Comparison of ENCODE assay signal across 8 cellular contexts in genomic region chr17:39464639-39465181, GRCh38. TPM values are rescaled to one million over a fixed set of nuclear protein-coding genes. Genes with fewer than 3 reads are reported as not detected.
A peak's percentile ranks its signal among the peaks of the same experiment; 100 is the strongest.
DNase-seq lines count a peak whose midpoint lies in the region; ATAC-seq and TF ChIP-seq lines count a peak whose summit lies in the region.
"Not testable (repeated sequence)": the region's sequence is repeated elsewhere in the genome, so short reads cannot be mapped to it uniquely, and the experiment has no call there.

No MANE protein-coding gene starts in this region.

- not testable (repeated sequence) for H3K9me2 ChIP-seq in hepatocyte (replicated peaks; ENCODE audit: insufficient read depth); neural cell (ENCODE audit: insufficient read depth, low read length)

- peaks cover 36% of the 10 kb centered on the region for H3K4me1 Mint-ChIP-seq in T-helper 17 cell
- H3K4me1 Mint-ChIP-seq in stimulated activated naive B cell treated with anti-CD40 and anti-IgM and Interleukin-4, amounts not matched to agents 10 μg/mL and 1 μg/mL and 100 μg/mL, for 72 hours, result peaks cover 14 to 46% of the 10 kb centered on the region in 2 donors

- not testable (repeated sequence) for H3K9me3 ChIP-seq in BLaER1; HUES48 (ENCODE audit: control insufficient read depth, insufficient read depth, low read length); T-helper 17 cell (ENCODE audit: control insufficient read depth, low read length, poor library complexity, severe bottlenecking); ectodermal cell (ENCODE audit: control insufficient read depth, low read length); hepatocyte (ENCODE audit: low read depth); neural cell (ENCODE audit: low read length)

- H4K20me1 ChIP-seq in BLaER1, result peaks cover 79% of the 10 kb centered on the region
- peaks cover 79% of the 10 kb centered on the region for H4K20me1 ChIP-seq in hepatocyte (ENCODE audit: insufficient read depth, poor library complexity, severe bottlenecking)
- not testable (repeated sequence) for H4K20me1 ChIP-seq in neural cell (ENCODE audit: insufficient read depth)

- H3K4me3 Mint-ChIP-seq in T-helper 17 cell, result peak overlapping the region; percentile 99
- peak overlapping the region; percentile 86 to 91 for H3K4me3 Mint-ChIP-seq in stimulated activated naive B cell treated with anti-CD40 and anti-IgM and Interleukin-4, amounts not matched to agents 10 μg/mL and 1 μg/mL and 100 μg/mL, for 72 hours

- peaks cover 29% of the 10 kb centered on the region for H3K4me1 ChIP-seq in BLaER1
- peaks cover 13% of the 10 kb centered on the region for H3K4me1 ChIP-seq in HUES48 (ENCODE audit: control insufficient read depth, insufficient read depth, low read length)
- not testable (repeated sequence) for H3K4me1 ChIP-seq in ectodermal cell (ENCODE audit: control insufficient read depth, insufficient read depth, low read length)
- H3K4me1 ChIP-seq in hepatocyte (ENCODE audit: insufficient read depth), result peaks cover 19% of the 10 kb centered on the region

- TF ChIP-seq CTCF in hepatocyte (IDR thresholded peaks at IDR 0.05; ENCODE audit: poor library complexity); neural cell (IDR thresholded peaks at IDR 0.05; ENCODE audit: poor library complexity, severe bottlenecking): not testable (repeated sequence)

- TF ChIP-seq EP300 in neural cell (conservative IDR thresholded peaks at IDR 0.05; ENCODE audit: poor library complexity, severe bottlenecking), result not testable (repeated sequence)

- TF ChIP-seq RAD21 in neural cell (conservative IDR thresholded peaks at IDR 0.05), result not testable (repeated sequence)

- H3K4me3 ChIP-seq in BLaER1 (peak overlapping the region; percentile 79), HUES48 (ENCODE audit: low read depth, low read length) (peak overlapping the region; percentile 92; the same call in 1 of the 2 replicates), ectodermal cell (ENCODE audit: insufficient read depth, low read depth, low read length) (peak overlapping the region; percentile 97), hepatocyte (peak overlapping the region; percentile 10), neural cell (ENCODE audit: low read length) (peak overlapping the region; percentile 74)

- H3K27me3 Mint-ChIP-seq in T-helper 17 cell; stimulated activated naive B cell treated with anti-CD40 and anti-IgM and Interleukin-4, amounts not matched to agents 10 μg/mL and 1 μg/mL and 100 μg/mL, for 72 hours: not testable (repeated sequence)

- not testable (repeated sequence) for H3K36me3 Mint-ChIP-seq in T-helper 17 cell (ENCODE audit: low read depth)
- peaks cover 16 to 26% of the 10 kb centered on the region in 2 donors for H3K36me3 Mint-ChIP-seq in activated naive CD4-positive, alpha-beta T cell treated with anti-CD3 and anti-CD28 coated beads, Interleukin-2, amount 50 U/mL, for 72 hours
- peaks cover 20 to 29% of the 10 kb centered on the region in 2 donors for H3K36me3 Mint-ChIP-seq in stimulated activated naive B cell treated with anti-CD40 and anti-IgM and Interleukin-4, amounts not matched to agents 10 μg/mL and 1 μg/mL and 100 μg/mL, for 72 hours

- peak overlapping the region; percentile 97 for H3K9ac ChIP-seq in BLaER1
- H3K9ac ChIP-seq in HUES48 (ENCODE audit: low read depth, low read length); neural cell (ENCODE audit: low read length): not testable (repeated sequence)

- H3K4me2 ChIP-seq in BLaER1 (peak overlapping the region; percentile 94), hepatocyte (peak overlapping the region; percentile 89), neural cell (ENCODE audit: low read length) (peak overlapping the region; percentile 99)

- not testable (repeated sequence) for H3K27me3 ChIP-seq in BLaER1; HUES48 (ENCODE audit: control insufficient read depth, insufficient read depth, low read length); ectodermal cell (ENCODE audit: control insufficient read depth, insufficient read depth, low read length, poor library complexity, severe bottlenecking); hepatocyte; neural cell (ENCODE audit: insufficient read depth, low read depth, low read length)

- not testable (repeated sequence) for H3K9me3 Mint-ChIP-seq in activated naive CD4-positive, alpha-beta T cell treated with anti-CD3 and anti-CD28 coated beads, Interleukin-2, amount 50 U/mL, for 72 hours; stimulated activated naive B cell treated with anti-CD40 and anti-IgM and Interleukin-4, amounts not matched to agents 10 μg/mL and 1 μg/mL and 100 μg/mL, for 72 hours

- H3F3A ChIP-seq in neural cell (ENCODE audit: insufficient read depth, low read length, poor library complexity, severe bottlenecking), result not testable (repeated sequence)

- H3K79me2 ChIP-seq in hepatocyte (peaks cover 79% of the 10 kb centered on the region), neural cell (replicated peaks; ENCODE audit: insufficient read depth, low read length) (peaks cover 66% of the 10 kb centered on the region)

- DNase-seq in T-helper 17 cell; activated naive CD4-positive, alpha-beta T cell treated with anti-CD3 and anti-CD28 coated beads, Interleukin-2, amount 50 U/mL, for 72 hours (ENCODE audit: low spot score in 2 of 2); hepatocyte (ENCODE audit: low spot score); stimulated activated naive B cell treated with anti-CD40 and anti-IgM and Interleukin-4, amounts not matched to agents 10 μg/mL and 1 μg/mL and 100 μg/mL, for 72 hours: not testable (repeated sequence)

- H3K36me3 ChIP-seq in BLaER1, result peaks cover 37% of the 10 kb centered on the region
- H3K36me3 ChIP-seq in HUES48 (ENCODE audit: control insufficient read depth, insufficient read depth, low read length); ectodermal cell (ENCODE audit: control insufficient read depth, insufficient read depth, low read length); hepatocyte (replicated peaks; ENCODE audit: insufficient read depth, low read depth); neural cell (ENCODE audit: insufficient read depth, low read length): not testable (repeated sequence)

- H3K27ac ChIP-seq in BLaER1; HUES48 (ENCODE audit: low read depth, low read length); ectodermal cell (ENCODE audit: insufficient read depth, low read depth, low read length, poor library complexity, severe bottlenecking); hepatocyte; neural cell (ENCODE audit: low read length): not testable (repeated sequence)

- H3K27ac Mint-ChIP-seq in T-helper 17 cell, result peak overlapping the region; percentile 72
- peak overlapping the region; percentile 68 to 93 for H3K27ac Mint-ChIP-seq in activated naive CD4-positive, alpha-beta T cell treated with anti-CD3 and anti-CD28 coated beads, Interleukin-2, amount 50 U/mL, for 72 hours
- H3K27ac Mint-ChIP-seq in stimulated activated naive B cell treated with anti-CD40 and anti-IgM and Interleukin-4, amounts not matched to agents 10 μg/mL and 1 μg/mL and 100 μg/mL, for 72 hours, result not testable (repeated sequence)

- 94 to 95% methylated on average over 11 of the region's 11 CpGs for WGBS in ectodermal cell, 2 experiments
- 95% methylated on average over 11 of the region's 11 CpGs for WGBS in hepatocyte (ENCODE audit: low lambda C conversion rate, missing lambda C conversion rate)

- ATAC-seq in T-helper 17 cell; activated naive CD4-positive, alpha-beta T cell treated with anti-CD3 and anti-CD28 coated beads, Interleukin-2, amount 50 U/mL, for 72 hours; stimulated activated naive B cell treated with anti-CD40 and anti-IgM and Interleukin-4, amounts not matched to agents 10 μg/mL and 1 μg/mL and 100 μg/mL, for 72 hours (replicated peaks): not testable (repeated sequence)

- not testable (repeated sequence) for H2AFZ ChIP-seq in hepatocyte; neural cell (ENCODE audit: low read depth, low read length)

RNA-seq across cellular contexts. Expression of gene CDK12, which starts 3.4 kb away (rescaled TPM):
- 100 to 1,000 TPM in 1 of 2 donors, 10 to 100 TPM in 1; 97.4 to 105 TPM for total RNA-seq in T-helper 17 cell
- total RNA-seq in activated naive CD4-positive, alpha-beta T cell treated with anti-CD3 and anti-CD28 coated beads, Interleukin-2, amount 50 U/mL, for 72 hours, result 10 to 100 TPM; 68.0 to 80.9 TPM
- polyA plus RNA-seq in ectodermal cell (2013, experiment 1 of 4), result 51.5 TPM
- 57.4 TPM for polyA plus RNA-seq in ectodermal cell (2013, experiment 2 of 4)
- polyA plus RNA-seq in ectodermal cell (2013, experiment 3 of 4), result 33.8 TPM
- 41.9 TPM for polyA plus RNA-seq in ectodermal cell (2013, experiment 4 of 4)
- 33.8 and 41.3 TPM in 2 replicates for total RNA-seq in hepatocyte
- 7.7 and 10.2 TPM in 2 replicates for polyA plus RNA-seq in hepatocyte
- 10.4 and 21.7 TPM in 2 replicates for polyA plus RNA-seq in neural cell
- 48.9 and 65.8 TPM in 2 replicates for polyA minus RNA-seq in neural cell

RNA-seq across cellular contexts. Expression of gene MED1, which starts 13.6 kb away (rescaled TPM):
- total RNA-seq in T-helper 17 cell, result 10 to 100 TPM; 37.8 to 41.3 TPM
- total RNA-seq in activated naive CD4-positive, alpha-beta T cell treated with anti-CD3 and anti-CD28 coated beads, Interleukin-2, amount 50 U/mL, for 72 hours, result 10 to 100 TPM; 63.8 to 65.4 TPM
- polyA plus RNA-seq in ectodermal cell (2013, experiment 1 of 4), result 55.0 TPM
- polyA plus RNA-seq in ectodermal cell (2013, experiment 2 of 4), result 64.9 TPM
- polyA plus RNA-seq in ectodermal cell (2013, experiment 3 of 4), result 37.8 TPM
- 44.0 TPM for polyA plus RNA-seq in ectodermal cell (2013, experiment 4 of 4)
- total RNA-seq in hepatocyte, result 22.8 and 25.0 TPM in 2 replicates
- 7.3 and 8.7 TPM in 2 replicates for polyA plus RNA-seq in hepatocyte
- 16.4 and 18.7 TPM in 2 replicates for polyA plus RNA-seq in neural cell
- polyA minus RNA-seq in neural cell, result 39.4 and 54.2 TPM in 2 replicates

Comparison
In these comparisons a context has a peak if more than half of its experiments do, and no peak if none do; other contexts are left out.
1. H3K4me3 ChIP-seq: peak in every context shown above with its lines; median percentile 97 in ectodermal cell; 92 in HUES48; 79 in BLaER1; 74 in neural cell; 10 in hepatocyte.